ENCODE assay signal across 28 cellular contexts in genomic region chr20:17385798-17386197, GRCh38.
"Had no signal": no experiment of that assay in that cellular context is flagged by ENCODE, and none has a peak within 500 bp of the region (broad histone marks: within the 10 kb centered on the region; RNA-seq: fewer than 3 reads in every experiment).

No MANE protein-coding gene starts in this region.

- H3K27me3 ChIP-seq: neural progenitor cell, ovary, suprapubic skin, testis, transverse colon, upper lobe of right lung, uterus had no signal

- H3K27ac ChIP-seq: neural progenitor cell, ovary, parathyroid adenoma, psoas muscle, skin epidermis, spleen, suprapubic skin, testis, tibial artery, transverse colon, upper lobe of right lung, uterus had no signal

- H3K4me2 ChIP-seq: neural progenitor cell, smooth muscle cell had no signal

- H2AFZ ChIP-seq: neural progenitor cell, parathyroid adenoma had no signal

- H3K36me3 ChIP-seq: neural progenitor cell, ovary, spleen, suprapubic skin, tibial artery, transverse colon, upper lobe of right lung, uterus had no signal

- DNase-seq: natural killer cell; occipital lobe; ovary; posterior cingulate gyrus; psoas muscle; right cardiac atrium; spleen; stimulated activated CD4-positive, alpha-beta T cell treated with anti-CD3 and anti-CD28 coated beads, Interleukin-12 subunit alpha, Interleukin-12 subunit beta, amount 100 ng/mL, for 4 hours; stimulated activated CD4-positive, alpha-beta T cell treated with anti-CD3 and anti-CD28 coated beads, Interleukin-1b, Interleukin-23, amount 100 ng/mL, for 48 hours; stimulated activated CD4-positive, alpha-beta T cell treated with anti-CD3 and anti-CD28 coated beads, Interleukin-4, amount 100 ng/mL, for 1 hour; stimulated activated CD4-positive, alpha-beta T cell treated with anti-CD3 and anti-CD28 coated beads, Interleukin-4, amount 100 ng/mL, for 4 hours; stimulated activated CD8-positive, alpha-beta memory T cell treated with anti-CD3 and anti-CD28 coated beads, Interleukin-4, amount 100 ng/mL, for 48 hours; stimulated activated naive CD4-positive, alpha-beta T cell; stimulated activated naive CD8-positive, alpha-beta T cell treated with anti-CD3 and anti-CD28 coated beads, Interleukin-15, amount 100 ng/mL, for 72 hours; stimulated activated naive CD8-positive, alpha-beta T cell treated with anti-CD3 and anti-CD28 coated beads, Interleukin-15, Interleukin-2, amounts not matched to agents 100 U/mL and 50 U/mL, for 24 hours; substantia nigra; testis; tibial artery; transverse colon; upper lobe of right lung; uterus had no signal

- ATAC-seq: natural killer cell; psoas muscle; right cardiac atrium; sciatic nerve; stimulated activated memory B cell treated with anti-CD40 and anti-IgM and Interleukin-4, amounts not matched to agents 10 μg/mL and 1 μg/mL and 100 μg/mL, for 72 hours; stimulated activated naive CD8-positive, alpha-beta T cell treated with anti-CD3 and anti-CD28 coated beads, Interleukin-15, amount 100 ng/mL, for 72 hours; stimulated activated naive CD8-positive, alpha-beta T cell treated with anti-CD3 and anti-CD28 coated beads, Interleukin-15, Interleukin-2, amounts not matched to agents 100 U/mL and 50 U/mL, for 24 hours; upper lobe of right lung had no signal

- H3K79me2 ChIP-seq: parathyroid adenoma had no signal

- H3K9ac ChIP-seq: neural progenitor cell, parathyroid adenoma had no signal

- H3K4me1 ChIP-seq: neural progenitor cell, parathyroid adenoma, psoas muscle, spleen, suprapubic skin, testis, tibial artery, transverse colon, upper lobe of right lung, uterus had no signal

- H3K9me3 ChIP-seq: ovary, psoas muscle, spleen, suprapubic skin, testis, tibial artery, transverse colon, upper lobe of right lung, uterus had no signal

- H3K4me3 ChIP-seq: neural progenitor cell, ovary, psoas muscle, skin epidermis, smooth muscle cell, spleen, suprapubic skin, testis, tibial artery, transverse colon, upper lobe of right lung, uterus had no signal
